ENCODE assay signal across 1 cellular context in genomic region chr1:31029031-31029430, GRCh38.
TF ChIP-seq lines count a peak whose summit lies in the region.

No MANE protein-coding gene starts in this region.

TF ChIP-seq in IMR-90, 13 proteins besides CTCF, POLR2A, EP300 and RAD21:
- TF ChIP-seq USF2 (IDR thresholded peaks at IDR 0.05; ENCODE audit: low read depth, low read length), result no peak
- TF ChIP-seq MXI1 (IDR thresholded peaks at IDR 0.05; ENCODE audit: borderline replicate concordance, low read depth, low read length), result no peak
- no peak for TF ChIP-seq MAFK (IDR thresholded peaks at IDR 0.05; ENCODE audit: low read depth, low read length)
- no peak for TF ChIP-seq ELK1 (IDR thresholded peaks at IDR 0.05; ENCODE audit: borderline replicate concordance, low read depth, low read length)
- no peak for TF ChIP-seq MAZ (IDR thresholded peaks at IDR 0.05; ENCODE audit: borderline replicate concordance, low read depth, low read length)
- TF ChIP-seq NFE2L2 (IDR thresholded peaks at IDR 0.05; ENCODE audit: low read depth, low read length), result no peak
- TF ChIP-seq RFX5 (IDR thresholded peaks at IDR 0.05; ENCODE audit: low read depth, low read length), result no peak
- TF ChIP-seq CHD1 (IDR thresholded peaks at IDR 0.05; ENCODE audit: low read depth, low read length), result no peak
- TF ChIP-seq FOS (IDR thresholded peaks at IDR 0.05; ENCODE audit: low read depth, low read length), result no peak
- TF ChIP-seq RCOR1 (IDR thresholded peaks at IDR 0.05; ENCODE audit: insufficient replicate concordance, low read length), result no peak
- TF ChIP-seq SMC3 (IDR thresholded peaks at IDR 0.05; ENCODE audit: low read depth, low read length), result no peak
- TF ChIP-seq BHLHE40 (IDR thresholded peaks at IDR 0.05; ENCODE audit: low read depth, low read length), result no peak
- TF ChIP-seq CEBPB (IDR thresholded peaks at IDR 0.05; ENCODE audit: low read depth, low read length), result no peak
